In genomic region chr10:20841419-20841818, GRCh38 we compare ENCODE assay signal across 2 cellular contexts.
TF ChIP-seq lines count a peak whose summit lies in the region.

No MANE protein-coding gene starts in this region.

TF ChIP-seq in HepG2, 621 proteins besides CTCF, POLR2A, EP300 and RAD21 (continued from another document):
- TF ChIP-seq E2F1 (CRISPR knock-in tag; IDR thresholded peaks at IDR 0.05) (no peak), YEATS2 (CRISPR knock-in tag; IDR thresholded peaks at IDR 0.05; ENCODE audit: borderline replicate concordance) (no peak), CREM (IDR thresholded peaks at IDR 0.05) (no peak), CREM (CRISPR knock-in tag; IDR thresholded peaks at IDR 0.05) (no peak), CREB1 (IDR thresholded peaks at IDR 0.05) (peak; percentile 66; the same call in 1 of the 2 replicates), CREB1 (CRISPR knock-in tag; IDR thresholded peaks at IDR 0.05) (no peak)

TF ChIP-seq in HEK293, 187 proteins besides CTCF, POLR2A, EP300 and RAD21 (continued from another document):
- TF ChIP-seq ZNF513 (tag by site-specific recombination; IDR thresholded peaks at IDR 0.05), result peak; percentile 81
- no peak for TF ChIP-seq YY2 (tag by site-specific recombination; IDR thresholded peaks at IDR 0.05)
- TF ChIP-seq ZXDB (tag by site-specific recombination; IDR thresholded peaks at IDR 0.05), result no peak
- no peak for TF ChIP-seq HIC1 (tag by site-specific recombination; IDR thresholded peaks at IDR 0.05)
- TF ChIP-seq EGR2 (tag by site-specific recombination; IDR thresholded peaks at IDR 0.05; ENCODE audit: low read depth), result no peak
- no peak for TF ChIP-seq ZNF175 (tag by site-specific recombination; IDR thresholded peaks at IDR 0.05)
- no peak for TF ChIP-seq KLF7 (tag by site-specific recombination; IDR thresholded peaks at IDR 0.05; ENCODE audit: borderline replicate concordance)
